ENCODE assay signal across 22 cellular contexts in genomic region chrX:119226431-119226830, GRCh38. TPM values are rescaled to one million over a fixed set of nuclear protein-coding genes. Genes with fewer than 3 reads are reported as not detected.
A peak's percentile ranks its signal among the peaks of the same experiment; 100 is the strongest.
DNase-seq lines count a peak whose midpoint lies in the region; ATAC-seq, FAIRE-seq and TF ChIP-seq lines count a peak whose summit lies in the region.
"Had no signal": no experiment of that assay in that cellular context is flagged by ENCODE, and none has a peak within 500 bp of the region (broad histone marks: within the 10 kb centered on the region; RNA-seq: fewer than 3 reads in every experiment).

No MANE protein-coding gene starts in this region.

- H3K27me3 ChIP-seq in HepG2 (ENCODE audit: control insufficient read depth in 1 of 2, insufficient read depth in 2 of 2, low read length in 2 of 2) = no peaks in the 10 kb centered on the region
- peaks cover 0 to 5% of the 10 kb centered on the region in 2 donors for H3K27me3 ChIP-seq in right lobe of liver
- H3K27me3 ChIP-seq in endothelial cell of umbilical vein (ENCODE audit: control insufficient read depth in 2 of 2, insufficient read depth in 2 of 2, low read length in 2 of 2) = peaks cover 3% of the 10 kb centered on the region in 2 experiments

- ATAC-seq in HepG2 = no peak
- ATAC-seq in right lobe of liver = no peak
- no peak for ATAC-seq in HG03196 (IDR thresholded peaks at IDR 0.05; ENCODE audit: unreplicated experiment)
- ATAC-seq: GM23338 had no signal

- intact Hi-C loops in HepG2 (cut with micrococcal nuclease; ENCODE audit: unreplicated experiment) (no loop called here), right lobe of liver (cut with DNase I) (no loop called here), endothelial cell of umbilical vein (cut with micrococcal nuclease) (no loop called here)

- H3K9me3 ChIP-seq in HepG2 (ENCODE audit: low read length) (no peaks in the 10 kb centered on the region), right lobe of liver (no peaks in the 10 kb centered on the region), endothelial cell of umbilical vein (replicated peaks; ENCODE audit: control insufficient read depth, insufficient read depth, low read length) (no peaks in the 10 kb centered on the region)
- H3K9me3 ChIP-seq: HAP-1 had no signal

- WGBS in HepG2 (ENCODE audit: low lambda C conversion rate) = 22% methylated on average over 3 of the region's 3 CpGs
- 34% methylated on average over 3 of the region's 3 CpGs for WGBS in right lobe of liver (ENCODE audit: insufficient coverage, low coverage, low lambda C conversion rate, missing lambda C conversion rate)

- CTCF ChIA-PET in HepG2 (lab: Yijun Ruan, JAX; ENCODE audit: low intra/inter-chr PET ratio, low total read pairs) (no interaction called here), endothelial cell of umbilical vein (lab: Charles Lee) (no interaction called here), GM10248 (lab: Yijun Ruan, JAX) (no interaction called here)

- no peaks in the 10 kb centered on the region for H3K79me2 ChIP-seq in HepG2 (ENCODE audit: insufficient read depth, low read length)
- no peaks in the 10 kb centered on the region for H3K79me2 ChIP-seq in endothelial cell of umbilical vein (ENCODE audit: control insufficient read depth, insufficient read depth, low read length)

- in situ Hi-C loops in HepG2 (cut with HindIII; ENCODE audit: extremely low pct_ligation_motif_present, low pct_unique_long_range_greater_than_20kb) = no loop called here

- TF ChIP-seq RAD21 in HepG2 (CRISPR knock-in tag; IDR thresholded peaks at IDR 0.05) = no peak

- H2AFZ ChIP-seq in HepG2 (ENCODE audit: low read length) = no peak overlapping the region
- H2AFZ ChIP-seq in endothelial cell of umbilical vein (ENCODE audit: low read depth, low read length) = no peak overlapping the region
- H2AFZ ChIP-seq: GM23338 had no signal

- TF ChIP-seq POLR2A in HepG2 (IDR thresholded peaks at IDR 0.05; ENCODE audit: insufficient read depth in 1 of 2, low read depth in 2 of 2, low read length in 2 of 2) = no peak
- no peak for TF ChIP-seq POLR2A in right lobe of liver (IDR thresholded peaks at IDR 0.05)
- no peak for TF ChIP-seq POLR2A in endothelial cell of umbilical vein (IDR thresholded peaks at IDR 0.05; ENCODE audit: low read depth, low read length)

- H3K4me3 ChIP-seq in HepG2 (replicated peaks in 1 of 3; ENCODE audit: insufficient read depth in 1 of 3, low read depth in 2 of 3, low read length in 3 of 3) = no peak overlapping the region
- H3K4me3 ChIP-seq in right lobe of liver = no peak overlapping the region
- H3K4me3 ChIP-seq in endothelial cell of umbilical vein (replicated peaks in 1 of 3; ENCODE audit: insufficient read depth in 1 of 3, low read depth in 1 of 3, low read length in 3 of 3) = no peak overlapping the region
- H3K4me3 ChIP-seq: GM23338, HAP-1, SK-N-MC had no signal

- H3K9ac ChIP-seq in HepG2 (ENCODE audit: insufficient read depth, low read depth, low read length) (no peak overlapping the region), endothelial cell of umbilical vein (replicated peaks; ENCODE audit: extremely low read depth, insufficient read depth, low read length) (no peak overlapping the region)

- H3K27ac ChIP-seq in HepG2 (ENCODE audit: extremely low read length, insufficient read depth, low read length) = no peak overlapping the region
- no peak overlapping the region for H3K27ac ChIP-seq in right lobe of liver
- no peak overlapping the region for H3K27ac ChIP-seq in endothelial cell of umbilical vein (ENCODE audit: insufficient read depth, low read depth, low read length)
- H3K27ac ChIP-seq: RWPE1, SK-N-MC had no signal

- H3K4me2 ChIP-seq in HepG2 (ENCODE audit: low read depth, low read length) = no peak overlapping the region
- no peak overlapping the region for H3K4me2 ChIP-seq in endothelial cell of umbilical vein (ENCODE audit: insufficient read depth, low read length)
- H3K4me2 ChIP-seq: GM23338 had no signal

- TF ChIP-seq EP300 in HepG2 (IDR thresholded peaks at IDR 0.05; ENCODE audit: low read depth in 2 of 2, low read length in 2 of 2) (no peak), HepG2 (CRISPR knock-in tag; IDR thresholded peaks at IDR 0.05; ENCODE audit: borderline replicate concordance) (no peak)

- TF ChIP-seq CTCF in HepG2 (CRISPR knock-in tag; IDR thresholded peaks at IDR 0.05) = no peak
- TF ChIP-seq CTCF in right lobe of liver (IDR thresholded peaks at IDR 0.05) = no peak
- no peak for TF ChIP-seq CTCF in endothelial cell of umbilical vein (IDR thresholded peaks at IDR 0.05; ENCODE audit: extremely low read depth in 1 of 2, insufficient read depth in 1 of 2, low read depth in 1 of 2, low read length in 2 of 2)
- TF ChIP-seq CTCF in GM10248 (IDR thresholded peaks at IDR 0.05; ENCODE audit: control extremely low read depth, extremely low read depth, low read depth, missing control alignments) = no peak

- POLR2A ChIA-PET in HepG2 (lab: Yijun Ruan, JAX) (no interaction called here), endothelial cell of umbilical vein (lab: Charles Lee) (no interaction called here), GM10248 (lab: Yijun Ruan, JAX) (no interaction called here)

- H3K4me1 ChIP-seq in HepG2 (ENCODE audit: insufficient read depth, low read length) (no peaks in the 10 kb centered on the region), right lobe of liver (no peaks in the 10 kb centered on the region), endothelial cell of umbilical vein (ENCODE audit: control insufficient read depth, extremely low read depth, insufficient read depth, low read length) (no peaks in the 10 kb centered on the region)

- H3K9me1 ChIP-seq in endothelial cell of umbilical vein (replicated peaks; ENCODE audit: control insufficient read depth, extremely low read depth, insufficient read depth, low read length) = no peaks in the 10 kb centered on the region

- no peak for DNase-seq in HepG2 (ENCODE audit: low spot score)
- DNase-seq in right lobe of liver = no peak
- DNase-seq in NCI-H2227 (lab: John Stamatoyannopoulos, UW; ENCODE audit: unreplicated experiment) = peak; percentile 35
- peak; percentile 6 for DNase-seq in endothelial cell of umbilical vein (ENCODE audit: low read depth, low spot score)
- DNase-seq in smooth muscle cell of the brain vasculature (ENCODE audit: low read depth, low spot score) = peak; percentile 36
- no peak for DNase-seq in HuH-7 (ENCODE audit: low spot score)
- DNase-seq in GM10248 (ENCODE audit: extremely low spot score) = no peak
- DNase-seq: CD4-positive, CD25-positive, alpha-beta regulatory T cell; DND-41; KG1; NCI-H1694; NCI-H2107; NCI-H510A; NCI-H82; SHP77 treated with DMSO at 0.1 percent for 48 hours; SW 1271 had no signal

- H4K20me1 ChIP-seq in HepG2 (ENCODE audit: insufficient read depth, low read length) (no peaks in the 10 kb centered on the region), endothelial cell of umbilical vein (replicated peaks; ENCODE audit: control insufficient read depth, extremely low read depth, insufficient read depth, low read length) (no peaks in the 10 kb centered on the region)

- dilution Hi-C loops in endothelial cell of umbilical vein (cut with MboI; ENCODE audit: extremely low pct_ligation_motif_present, low sequenced_read_pairs) = no loop called here

- BruUV-seq in HepG2 (replicated peaks; lab: Mats Ljungman, UMichigan) = no TSS peak
- BruUV-seq in endothelial cell of umbilical vein (replicated peaks; lab: Mats Ljungman, UMichigan) = no TSS peak

- H3K36me3 ChIP-seq in HepG2 (replicated peaks in 1 of 2; ENCODE audit: control insufficient read depth in 1 of 2, insufficient read depth in 2 of 2, low read length in 2 of 2) (no peaks in the 10 kb centered on the region), right lobe of liver (no peaks in the 10 kb centered on the region), endothelial cell of umbilical vein (ENCODE audit: control insufficient read depth in 2 of 2, extremely low read depth in 1 of 2, insufficient read depth in 2 of 2, low read length in 2 of 2) (no peaks in the 10 kb centered on the region)
- H3K36me3 ChIP-seq: HAP-1 had no signal

- FAIRE-seq in HepG2 (lab: Jason Lieb, UNC) = no peak
- FAIRE-seq in endothelial cell of umbilical vein (lab: Jason Lieb, UNC) = no peak
- FAIRE-seq: GM12891 had no signal

RNA-seq across cellular contexts. Expression of gene PGRMC1, which starts 9.7 kb away (rescaled TPM):
- total RNA-seq in HepG2 (2016; rRNA removed; fragmentation: Illumina TruSeq; extraction: Trizol) = 75.8 and 124 TPM in 2 replicates
- 15.5 and 16.5 TPM in 2 replicates for total RNA-seq in HepG2 (2016; cell fraction: cytosol; rRNA removed; fragmentation: Illumina TruSeq; extraction: Trizol; ENCODE audit: low read depth)
- total RNA-seq in HepG2 (2016; cell fraction: insoluble cytoplasmic fraction; rRNA removed; fragmentation: Illumina TruSeq; extraction: Trizol) = 79.1 and 122 TPM in 2 replicates
- 44.8 and 47.9 TPM in 2 replicates for total RNA-seq in HepG2 (2016; cell fraction: membrane; rRNA removed; fragmentation: Illumina TruSeq; extraction: Trizol)
- 102 and 116 TPM in 2 replicates for total RNA-seq in HepG2 (2016; cell fraction: nucleus; rRNA removed; fragmentation: Illumina TruSeq; extraction: Trizol)
- 42.2 and 44.7 TPM in 2 replicates for polyA plus RNA-seq in HepG2 (2011; rRNA removed)
- polyA plus RNA-seq in HepG2 (2011; cell fraction: cytosol; rRNA removed) = 33.9 and 40.5 TPM in 2 replicates
- polyA plus RNA-seq in HepG2 (2011; cell fraction: nucleus; rRNA removed) = 21.5 and 23.2 TPM in 2 replicates
- polyA plus RNA-seq in HepG2 (2012) = 71.4 and 76.9 TPM in 2 replicates
- 16.0 and 16.3 TPM in 2 replicates for polyA plus RNA-seq in HepG2 (2016; cell fraction: cytosol; fragmentation: Illumina TruSeq; extraction: Trizol; ENCODE audit: low read depth)
- polyA plus RNA-seq in HepG2 (2016; cell fraction: insoluble cytoplasmic fraction; fragmentation: Illumina TruSeq; extraction: Trizol; ENCODE audit: low read depth) = 75.3 and 80.9 TPM in 2 replicates
- polyA plus RNA-seq in HepG2 (2016; cell fraction: membrane; fragmentation: Illumina TruSeq; extraction: Trizol; ENCODE audit: low read depth) = 29.1 and 30.4 TPM in 2 replicates
- 155 and 169 TPM in 2 replicates for polyA plus RNA-seq in HepG2 (2016; cell fraction: nucleus; fragmentation: Illumina TruSeq; extraction: Trizol; ENCODE audit: insufficient read depth, low read depth)
- polyA minus RNA-seq in HepG2 (2011; rRNA and poly(A)+ RNA removed; ENCODE audit: low replicate concordance) = 26.3 and 32.7 TPM in 2 replicates
- 39.7 and 41.7 TPM in 2 replicates for polyA minus RNA-seq in HepG2 (2011; cell fraction: cytosol; rRNA and poly(A)+ RNA removed)
- 11.1 and 17.4 TPM in 2 replicates for polyA minus RNA-seq in HepG2 (2011; cell fraction: nucleus; rRNA and poly(A)+ RNA removed)
- total RNA-seq in right lobe of liver = 100 to 1,000 TPM; 182 to 455 (median 239) TPM
- 59.2 and 61.8 TPM in 2 replicates for total RNA-seq in endothelial cell of umbilical vein
- 37.4 and 43.7 TPM in 2 replicates for polyA plus RNA-seq in endothelial cell of umbilical vein
- polyA plus RNA-seq in endothelial cell of umbilical vein (2011; cell fraction: cytosol; rRNA removed) = 39.0 and 45.1 TPM in 2 replicates
- polyA plus RNA-seq in endothelial cell of umbilical vein (2011; cell fraction: nucleus; rRNA removed) = 16.9 and 22.1 TPM in 2 replicates
- 49.0 and 57.0 TPM in 2 replicates for polyA plus RNA-seq in endothelial cell of umbilical vein (2012)
- polyA minus RNA-seq in endothelial cell of umbilical vein = 29.5 and 34.8 TPM in 2 replicates
- polyA minus RNA-seq in endothelial cell of umbilical vein (2011; cell fraction: cytosol; rRNA and poly(A)+ RNA removed) = 53.8 TPM
- 7.5 and 9.1 TPM in 2 replicates for polyA minus RNA-seq in endothelial cell of umbilical vein (2011; cell fraction: nucleus; rRNA and poly(A)+ RNA removed)

Comparison
In these comparisons a context has a peak if more than half of its experiments do, and no peak if none do; other contexts are left out.
1. DNase-seq: peak in NCI-H2227 (single experiment), endothelial cell of umbilical vein (single experiment) and smooth muscle cell of the brain vasculature (single experiment); none in HepG2 (single experiment), right lobe of liver (0 of 3), HuH-7 (single experiment) and GM10248 (single experiment).